8 cellular contexts compared by ENCODE assay signal in genomic region chr7:6953793-6954171, GRCh38.
DNase-seq lines count a peak whose midpoint lies in the region; ATAC-seq, FAIRE-seq and TF ChIP-seq lines count a peak whose summit lies in the region.
"Not testable (repeated sequence)": the region's sequence is repeated elsewhere in the genome, so short reads cannot be mapped to it uniquely, and the experiment has no call there.

No MANE protein-coding gene starts in this region.

- not testable (repeated sequence) for ATAC-seq in lung (ENCODE audit: insufficient read depth, low FRiP score)

- H3K4me3 ChIP-seq in LNCaP clone FGC (ENCODE audit: low read depth, low read length) (peak overlapping the region; percentile 28; the same call in 1 of the 2 replicates), bronchial epithelial cell (ENCODE audit: low read depth, low read length) (peak overlapping the region; percentile 34), keratinocyte (ENCODE audit: control insufficient read depth in 2 of 3, extremely low read depth in 1 of 3, insufficient read depth in 2 of 3, low read depth in 1 of 3, low read length in 3 of 3) (peak overlapping the region; percentile 10 to 57 (median 29)), parathyroid adenoma (ENCODE audit: low read depth, low read length) (peak overlapping the region; percentile 29)
- not testable (repeated sequence) for H3K4me3 ChIP-seq in lung, transverse colon

- not testable (repeated sequence) for H4K20me1 ChIP-seq in keratinocyte (ENCODE audit: control insufficient read depth, extremely low read depth, insufficient read depth, low read length)

- H3K36me3 ChIP-seq in bronchial epithelial cell (ENCODE audit: control insufficient read depth, insufficient read depth, low read length); keratinocyte (ENCODE audit: control insufficient read depth in 2 of 2, extremely low read depth in 1 of 2, insufficient read depth in 2 of 2, low read length in 2 of 2); lung (ENCODE audit: control insufficient read depth in 2 of 2, insufficient read depth in 2 of 2, low read length in 2 of 2); parathyroid adenoma (ENCODE audit: control insufficient read depth, insufficient read depth, low read length); transverse colon: not testable (repeated sequence)

- H3K27ac ChIP-seq in keratinocyte (ENCODE audit: control insufficient read depth, insufficient read depth, low read length) (peak overlapping the region; percentile 76), lung (ENCODE audit: low read depth in 1 of 2, low read length in 1 of 2) (peak overlapping the region in 1 of 2 donors; percentile 92), parathyroid adenoma (peak overlapping the region; percentile 93)
- H3K27ac ChIP-seq in transverse colon: not testable (repeated sequence)

- H2AFZ ChIP-seq in keratinocyte (ENCODE audit: control insufficient read depth, low read length) (peak overlapping the region; percentile 63), parathyroid adenoma (peak overlapping the region; percentile 83)

- intact Hi-C loops in Calu3 (cut with micrococcal nuclease; ENCODE audit: unreplicated experiment); transverse colon (cut with DNase I; ENCODE audit: low total_unique reads): not testable (repeated sequence)

- DNase-seq in Calu3 (peak; percentile 73), LNCaP clone FGC (ENCODE audit: low read depth) (peak; percentile 74), SIG-M5 treated with dmso at 0.1 percent for 504 hours (lab: John Stamatoyannopoulos, UW; ENCODE audit: unreplicated experiment) (peak; percentile 12), bronchial epithelial cell (ENCODE audit: low read depth) (peak; percentile 87), keratinocyte (ENCODE audit: low read depth, low spot score) (peak; percentile 9), lung (ENCODE audit: low spot score) (peak; percentile 71), transverse colon (peak; percentile 74)

- WGBS in lung, 2 donors: 72% methylated on average over 7 to 10 of the region's 10 CpGs
- 45% methylated on average over 10 of the region's 10 CpGs; no CpG with 5 or more reads in 1 of the 2 donors for WGBS in transverse colon (ENCODE audit: low coverage in 1 of 2), 2 donors

- H3K4me2 ChIP-seq in keratinocyte (ENCODE audit: control insufficient read depth, extremely low read depth, insufficient read depth, low read depth, low read length): peak overlapping the region; percentile 76
- peak overlapping the region; percentile 55 for H3K4me2 ChIP-seq in parathyroid adenoma (ENCODE audit: low read length)

- not testable (repeated sequence) for H3K9me3 ChIP-seq in keratinocyte (ENCODE audit: control insufficient read depth, low read depth, low read length); lung (ENCODE audit: control insufficient read depth in 2 of 2, insufficient read depth in 1 of 2, low read length in 1 of 2); parathyroid adenoma (ENCODE audit: control insufficient read depth, low read length); transverse colon

- not testable (repeated sequence) for BruUV-seq in Calu3 (replicated peaks; lab: Mats Ljungman, UMichigan)

- not testable (repeated sequence) for H3K4me1 ChIP-seq in keratinocyte (ENCODE audit: control insufficient read depth, extremely low read depth, insufficient read depth, low read length); lung (ENCODE audit: control insufficient read depth in 2 of 2, insufficient read depth in 2 of 2, low read length in 2 of 2); transverse colon
- H3K4me1 ChIP-seq in parathyroid adenoma: peaks cover 24% of the 10 kb centered on the region

- H3K9ac ChIP-seq in keratinocyte (ENCODE audit: control insufficient read depth, extremely low read depth, insufficient read depth, low read length): peak overlapping the region; percentile 71
- not testable (repeated sequence) for H3K9ac ChIP-seq in parathyroid adenoma

- in situ Hi-C loops in transverse colon (cut with MboI; ENCODE audit: low pct_ligation_motif_present in 1 of 4, low pct_unique_long_range_greater_than_20kb in 1 of 4, low sequenced_read_pairs in 3 of 4): not testable (repeated sequence)

- H3K27me3 ChIP-seq in bronchial epithelial cell (ENCODE audit: control insufficient read depth, insufficient read depth, low read length); keratinocyte (ENCODE audit: control insufficient read depth, extremely low read depth, insufficient read depth, low read length); lung (ENCODE audit: control insufficient read depth, insufficient read depth); parathyroid adenoma (ENCODE audit: control insufficient read depth, insufficient read depth, low read length); transverse colon: not testable (repeated sequence)

- H3K79me2 ChIP-seq in keratinocyte (ENCODE audit: control insufficient read depth, insufficient read depth, low read length); parathyroid adenoma: not testable (repeated sequence)

- peak overlapping the region; percentile 68 for H3K4me3 Mint-ChIP-seq in Calu3 (ENCODE audit: low read depth, unreplicated experiment)

- TF ChIP-seq POLR2A in transverse colon (IDR thresholded peaks at IDR 0.05): not testable (repeated sequence)

- CTCF ChIA-PET in Calu3 (lab: Charles Lee): interaction anchor here (1.4 to 1.9 kb wide), 2 partner anchors 38 to 463 kb away, joined by 5 to 9 read pairs; no protein-coding TSS in a partner anchor

- dilution Hi-C loops in keratinocyte (cut with MboI; ENCODE audit: extremely low pct_ligation_motif_present, low sequenced_read_pairs): not testable (repeated sequence)

- peaks cover 18% of the 10 kb centered on the region for H3K27me3 Mint-ChIP-seq in Calu3 (ENCODE audit: unreplicated experiment)

- H3K9me3 Mint-ChIP-seq in Calu3 (ENCODE audit: low read depth, unreplicated experiment): not testable (repeated sequence)

- not testable (repeated sequence) for FAIRE-seq in bronchial epithelial cell (lab: Jason Lieb, UNC); keratinocyte (lab: Jason Lieb, UNC)

- peaks cover 44% of the 10 kb centered on the region for H3K4me1 Mint-ChIP-seq in Calu3 (ENCODE audit: low read depth, unreplicated experiment)

- TF ChIP-seq EP300 in transverse colon (IDR thresholded peaks at IDR 0.05; ENCODE audit: low read depth): not testable (repeated sequence)

- not testable (repeated sequence) for TF ChIP-seq CTCF in Calu3 (IDR thresholded peaks at IDR 0.05; ENCODE audit: unreplicated experiment); LNCaP clone FGC (IDR thresholded peaks at IDR 0.05; ENCODE audit: control insufficient read depth, extremely low read depth, insufficient read depth); bronchial epithelial cell (IDR thresholded peaks at IDR 0.05; ENCODE audit: insufficient read depth, low read length, severe bottlenecking); keratinocyte (optimal IDR thresholded peaks at IDR 0.05 in 1 of 3, IDR thresholded peaks at IDR 0.05 in 1 of 3, conservative IDR thresholded peaks at IDR 0.05 in 1 of 3; ENCODE audit: extremely low read depth in 1 of 3, insufficient read depth in 2 of 3, low read length in 3 of 3); lung (IDR thresholded peaks at IDR 0.05; ENCODE audit: control extremely low read depth, extremely low read depth); parathyroid adenoma (IDR thresholded peaks at IDR 0.05); transverse colon (IDR thresholded peaks at IDR 0.05)

- H3K36me3 Mint-ChIP-seq in Calu3 (ENCODE audit: insufficient read depth, unreplicated experiment): peaks cover 13% of the 10 kb centered on the region

- not testable (repeated sequence) for H3K9me1 ChIP-seq in keratinocyte (ENCODE audit: control insufficient read depth, extremely low read depth, insufficient read depth, low read length)

- peak overlapping the region; percentile 85 for H3K27ac Mint-ChIP-seq in Calu3 (ENCODE audit: unreplicated experiment)

Comparison
In these comparisons a context has a peak if more than half of its experiments do, and no peak if none do; other contexts are left out.
1. DNase-seq: peak in every context shown above with its lines; median percentile 87 in bronchial epithelial cell; 74 in LNCaP clone FGC; 74 in transverse colon; 73 in Calu3; 71 in lung; 12 in SIG-M5 treated with dmso at 0.1 percent for 504 hours; 9 in keratinocyte.